12 cellular contexts compared by ENCODE assay signal in genomic region chr2:45274190-45274926, GRCh38.
DNase-seq lines count a peak whose midpoint lies in the region; ATAC-seq and TF ChIP-seq lines count a peak whose summit lies in the region.
"Had no signal": no experiment of that assay in that cellular context is flagged by ENCODE, and none has a peak within 500 bp of the region (broad histone marks: within the 10 kb centered on the region; RNA-seq: fewer than 3 reads in every experiment).

No MANE protein-coding gene starts in this region.

- no peaks in the 10 kb centered on the region for H3K9me3 ChIP-seq in liver (ENCODE audit: control insufficient read depth in 4 of 4, low read length in 3 of 4)
- H3K9me3 ChIP-seq: adrenal gland had no signal

- H3K4me3 Mint-ChIP-seq in type B pancreatic cell, result peak overlapping the region; percentile 12
- H3K4me3 Mint-ChIP-seq: activated CD8-positive, alpha-beta memory T cell treated with anti-CD3 and anti-CD28 coated beads, Interleukin-2, amount 10 ng/mL, durations not matched to agents 7 days and 5 days had no signal

- H3K27me3 Mint-ChIP-seq in type B pancreatic cell, result peaks cover 57% of the 10 kb centered on the region

- TF ChIP-seq CTCF in liver (IDR thresholded peaks at IDR 0.05; ENCODE audit: low read depth, low read length, missing input control) (no peak), type B pancreatic cell (conservative IDR thresholded peaks at IDR 0.05) (no peak)

- peaks cover 9 to 39% (median 28%) of the 10 kb centered on the region in 4 donors for H3K4me1 ChIP-seq in liver (ENCODE audit: control insufficient read depth in 4 of 4, insufficient read depth in 4 of 4, low read length in 3 of 4)
- H3K4me1 ChIP-seq: adrenal gland had no signal

- H3K27me3 ChIP-seq in liver (ENCODE audit: control insufficient read depth in 4 of 4, insufficient read depth in 4 of 4, low read length in 3 of 4), result no peaks in the 10 kb centered on the region
- H3K27me3 ChIP-seq: adrenal gland had no signal

- H3K4me1 Mint-ChIP-seq in type B pancreatic cell (ENCODE audit: unreplicated experiment), result peaks cover 56% of the 10 kb centered on the region

- no peak overlapping the region for H3K9ac ChIP-seq in liver (ENCODE audit: low read depth in 1 of 2, low read length in 2 of 2)

- H3K27ac Mint-ChIP-seq in type B pancreatic cell, result peak overlapping the region; percentile 84
- H3K27ac Mint-ChIP-seq: activated CD8-positive, alpha-beta memory T cell treated with anti-CD3 and anti-CD28 coated beads, Interleukin-2, amount 10 ng/mL, durations not matched to agents 7 days and 5 days had no signal

- DNase-seq in NCI-H82 (lab: John Stamatoyannopoulos, UW), result peak; percentile 11
- DNase-seq in NCI-H82 treated with DMSO at 0.1 percent for 48 hours (lab: John Stamatoyannopoulos, UW; ENCODE audit: unreplicated experiment), result no peak
- peak; percentile 55 for DNase-seq in NCI-H774 (lab: John Stamatoyannopoulos, UW)
- DNase-seq in type B pancreatic cell (ENCODE audit: extremely low spot score, unreplicated experiment), result no peak
- DNase-seq in GF-D8 (lab: John Stamatoyannopoulos, UW), result no peak
- no peak for DNase-seq in DMS114 treated with DMSO at 0.1 percent for 48 hours (lab: John Stamatoyannopoulos, UW; ENCODE audit: unreplicated experiment)
- DNase-seq: activated CD8-positive, alpha-beta memory T cell treated with anti-CD3 and anti-CD28 coated beads, Interleukin-2, amount 10 ng/mL, durations not matched to agents 7 days and 5 days; adrenal gland; mammary epithelial cell had no signal

- 35% methylated on average over 8 of the region's 8 CpGs for WGBS in liver

- H3K4me3 ChIP-seq in liver (ENCODE audit: low read depth in 1 of 3, low read length in 3 of 3), result no peak overlapping the region
- H3K4me3 ChIP-seq: adrenal gland had no signal

- no peak for ATAC-seq in GM18873 (IDR thresholded peaks at IDR 0.05; ENCODE audit: low FRiP score, unreplicated experiment)
- ATAC-seq: activated CD8-positive, alpha-beta memory T cell treated with anti-CD3 and anti-CD28 coated beads, Interleukin-2, amount 10 ng/mL, durations not matched to agents 7 days and 5 days; Panc1 had no signal

- peaks cover 5% of the 10 kb centered on the region for H3K9me3 Mint-ChIP-seq in type B pancreatic cell

- H3K36me3 Mint-ChIP-seq in type B pancreatic cell, result no peaks in the 10 kb centered on the region
- H3K36me3 Mint-ChIP-seq: activated CD8-positive, alpha-beta memory T cell treated with anti-CD3 and anti-CD28 coated beads, Interleukin-2, amount 10 ng/mL, durations not matched to agents 7 days and 5 days had no signal

- H3K36me3 ChIP-seq in liver (ENCODE audit: control insufficient read depth in 4 of 4, insufficient read depth in 3 of 4, low read depth in 1 of 4, low read length in 3 of 4), result no peaks in the 10 kb centered on the region
- H3K36me3 ChIP-seq: adrenal gland had no signal

- TF ChIP-seq RAD21 in liver (IDR thresholded peaks at IDR 0.05), result no peak

- H3K27ac ChIP-seq in liver (ENCODE audit: low read depth in 1 of 2, low read length in 2 of 2), result peak overlapping the region; percentile 49 to 69
- H3K27ac ChIP-seq: adrenal gland had no signal

TF ChIP-seq in liver, 16 proteins besides CTCF, POLR2A, EP300 and RAD21:
- TF ChIP-seq REST (IDR thresholded peaks at IDR 0.05) (no peak), FOXA2 (IDR thresholded peaks at IDR 0.05) (no peak), HNF4A (conservative IDR thresholded peaks at IDR 0.05) (no peak), GABPA (IDR thresholded peaks at IDR 0.05 in 1 of 2, conservative IDR thresholded peaks at IDR 0.05 in 1 of 2) (no peak), ZBTB33 (IDR thresholded peaks at IDR 0.05) (no peak), TAF1 (conservative IDR thresholded peaks at IDR 0.05) (no peak), FOXA1 (IDR thresholded peaks at IDR 0.05) (no peak), YY1 (IDR thresholded peaks at IDR 0.05) (no peak), HNF4G (IDR thresholded peaks at IDR 0.05) (no peak)
- TF ChIP-seq, protein P1, sequence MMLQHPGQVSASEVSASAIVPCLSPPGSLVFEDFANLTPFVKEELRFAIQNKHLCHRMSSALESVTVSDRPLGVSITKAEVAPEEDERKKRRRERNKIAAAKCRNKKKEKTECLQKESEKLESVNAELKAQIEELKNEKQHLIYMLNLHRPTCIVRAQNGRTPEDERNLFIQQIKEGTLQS (IDR thresholded peaks at IDR 0.05), result no peak
- TF ChIP-seq, protein P2, sequence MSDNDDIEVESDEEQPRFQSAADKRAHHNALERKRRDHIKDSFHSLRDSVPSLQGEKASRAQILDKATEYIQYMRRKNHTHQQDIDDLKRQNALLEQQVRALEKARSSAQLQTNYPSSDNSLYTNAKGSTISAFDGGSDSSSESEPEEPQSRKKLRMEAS (IDR thresholded peaks at IDR 0.05), result no peak

Comparison
In these comparisons a context has a peak if more than half of its experiments do, and no peak if none do; other contexts are left out.
1. DNase-seq: peak in NCI-H82 (single experiment) and NCI-H774 (single experiment); none in NCI-H82 treated with DMSO at 0.1 percent for 48 hours (single experiment), type B pancreatic cell (single experiment), GF-D8 (single experiment) and DMS114 treated with DMSO at 0.1 percent for 48 hours (single experiment).